8 cellular contexts compared by ENCODE assay signal in the genomic region with DNA sequence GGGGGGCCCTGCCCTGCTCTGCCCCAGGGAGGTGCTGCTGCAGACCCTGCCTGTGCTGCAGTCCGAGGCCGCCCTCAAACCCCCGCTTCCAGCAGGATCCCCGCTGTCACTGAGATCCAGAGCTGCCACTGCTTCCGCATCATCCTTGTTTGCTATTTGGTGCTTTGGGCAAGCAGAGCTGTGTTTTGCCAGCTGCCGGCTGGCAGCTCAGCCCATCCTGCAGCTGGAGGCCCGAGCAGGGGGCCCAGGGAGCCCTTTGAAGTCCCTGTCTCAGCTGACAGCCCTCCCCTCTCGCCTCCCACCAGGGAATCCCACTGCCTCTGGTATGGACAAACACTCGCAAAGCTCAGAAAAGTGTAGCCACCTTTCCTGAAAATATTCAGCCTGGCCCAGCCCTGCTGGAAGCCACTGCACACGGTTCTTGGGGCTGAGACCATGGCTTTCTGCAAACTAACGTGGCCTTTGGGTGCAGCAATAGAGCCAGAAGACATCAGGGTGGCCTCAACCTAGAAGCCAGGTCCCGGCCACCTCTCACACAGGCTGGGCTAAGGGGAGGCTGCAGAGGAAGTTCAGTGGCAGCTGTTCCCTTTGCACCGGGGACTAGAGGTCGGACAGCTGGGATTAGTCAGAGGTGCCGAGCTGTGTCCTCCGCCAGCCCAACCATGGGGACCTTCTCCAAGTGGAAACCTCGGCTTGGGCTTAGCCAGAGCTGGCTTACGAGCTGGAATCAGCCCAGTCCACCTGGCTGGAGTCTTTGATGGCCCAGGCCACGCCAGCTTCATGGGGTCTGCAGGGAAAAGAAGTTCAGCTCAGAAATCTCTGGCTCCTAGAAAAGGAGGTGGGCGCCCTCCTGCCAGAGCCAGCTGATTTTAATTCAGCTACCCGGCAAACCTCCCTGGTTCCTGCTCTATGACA.
A peak's percentile ranks its signal among the peaks of the same experiment; 100 is the strongest.
DNase-seq lines count a peak whose midpoint lies in the region; TF ChIP-seq lines count a peak whose summit lies in the region.

No MANE protein-coding gene starts in this region.

- TF ChIP-seq POLR2A in transverse colon (IDR thresholded peaks at IDR 0.05), result no peak

- H3K36me3 ChIP-seq in WERI-Rb-1 (no peaks in the 10 kb centered on the region), transverse colon (no peaks in the 10 kb centered on the region)

- H3K4me3 ChIP-seq in WERI-Rb-1 (ENCODE audit: low read depth, low read length) (no peak overlapping the region), transverse colon (no peak overlapping the region)

- no peak for TF ChIP-seq EP300 in transverse colon (IDR thresholded peaks at IDR 0.05; ENCODE audit: low read depth)

- WGBS in transverse colon (ENCODE audit: low coverage in 1 of 2), 2 donors, result 77 to 100% methylated on average over 4 to 17 of the region's 21 CpGs

- peaks cover 7 to 23% (median 17%) of the 10 kb centered on the region in 4 donors for H3K4me1 ChIP-seq in transverse colon

- DNase-seq in NCI-H1417 (lab: John Stamatoyannopoulos, UW) (peak in 2 of 3 experiments; percentile 52 to 68), NCI-H1417 treated with DMSO at 0.1 percent for 48 hours (lab: John Stamatoyannopoulos, UW) (no peak), WERI-Rb-1 (peak; percentile 92), transverse colon (no peak), kidney glomerular epithelial cell (lab: John Stamatoyannopoulos, UW) (no peak), HT-29 (ENCODE audit: low spot score) (no peak)
- no peak for DNase-seq in stimulated activated CD8-positive, alpha-beta memory T cell treated with anti-CD3 and anti-CD28 coated beads, Interleukin-4, amount 100 ng/mL, for 48 hours

- H3K27me3 ChIP-seq in WERI-Rb-1 (ENCODE audit: insufficient read depth, low read depth, severe bottlenecking) (no peaks in the 10 kb centered on the region), layer of hippocampus (ENCODE audit: control insufficient read depth, insufficient read depth, low read length) (no peaks in the 10 kb centered on the region), transverse colon (no peaks in the 10 kb centered on the region)

- no peak for TF ChIP-seq CTCF in WERI-Rb-1 (IDR thresholded peaks at IDR 0.05; ENCODE audit: low read depth, low read length)
- TF ChIP-seq CTCF in transverse colon (IDR thresholded peaks at IDR 0.05), result no peak

- peak overlapping the region; percentile 78 for H3K27ac ChIP-seq in WERI-Rb-1
- peak overlapping the region; percentile 50 for H3K27ac ChIP-seq in layer of hippocampus (ENCODE audit: low read depth, low read length)
- H3K27ac ChIP-seq in transverse colon, result peak overlapping the region; percentile 2 to 17 (median 16)

- in situ Hi-C loops in transverse colon (cut with MboI; ENCODE audit: low pct_ligation_motif_present in 1 of 4, low pct_unique_long_range_greater_than_20kb in 1 of 4, low sequenced_read_pairs in 3 of 4), result no loop called here

- H3K9me3 ChIP-seq in WERI-Rb-1 (ENCODE audit: severe bottlenecking) (peaks cover 11% of the 10 kb centered on the region), transverse colon (no peaks in the 10 kb centered on the region)

- intact Hi-C loops in transverse colon (cut with DNase I; ENCODE audit: low total_unique reads), result no loop called here

Comparison
In these comparisons a context has a peak if more than half of its experiments do, and no peak if none do; other contexts are left out.
1. DNase-seq: peak in NCI-H1417 (2 of 3) and WERI-Rb-1 (single experiment); none in NCI-H1417 treated with DMSO at 0.1 percent for 48 hours (single experiment), transverse colon (single experiment), stimulated activated CD8-positive, alpha-beta memory T cell treated with anti-CD3 and anti-CD28 coated beads, Interleukin-4, amount 100 ng/mL, for 48 hours (single experiment), kidney glomerular epithelial cell (single experiment) and HT-29 (single experiment).
2. H3K27ac ChIP-seq: peak in every context shown above with its lines; median percentile 78 in WERI-Rb-1; 50 in layer of hippocampus; 16 in transverse colon.